Comparison of ENCODE assay signal across 18 cellular contexts in genomic region chr19:6394831-6395230, GRCh38. TPM values are rescaled to one million over a fixed set of nuclear protein-coding genes. Genes with fewer than 3 reads are reported as not detected.
DNase-seq lines count a peak whose midpoint lies in the region; ATAC-seq lines count a peak whose summit lies in the region.
"Had no signal": no experiment of that assay in that cellular context is flagged by ENCODE, and none has a peak within 500 bp of the region (broad histone marks: within the 10 kb centered on the region; RNA-seq: fewer than 3 reads in every experiment).

No MANE protein-coding gene starts in this region.

- H3K9me3 ChIP-seq in HUES64 (ENCODE audit: insufficient read depth, low read depth, low read length) = no peaks in the 10 kb centered on the region
- H3K9me3 ChIP-seq: gastroesophageal sphincter, ovary, transverse colon had no signal

- no peaks in the 10 kb centered on the region for H3K27me3 Mint-ChIP-seq in T-helper 2 cell treated with Interferon-gamma antibody and Interleukin-4, amounts not matched to agents 5 μg/mL and 100 μg/mL, for 36 hours (ENCODE audit: low read depth)
- H3K27me3 Mint-ChIP-seq in central memory CD8-positive, alpha-beta T cell = no peaks in the 10 kb centered on the region
- no peaks in the 10 kb centered on the region for H3K27me3 Mint-ChIP-seq in natural killer cell treated with Interleukin-12 subunit alpha and Interleukin-12 subunit beta and Interleukin-15 and Interleukin-18, amount 100 ng/mL, for 72 hours

- peak overlapping the region; percentile 31; the same call in 1 of the 2 replicates for H3K9ac ChIP-seq in HUES64 (ENCODE audit: low read depth, low read length)

- no peaks in the 10 kb centered on the region for H3K9me3 Mint-ChIP-seq in T-helper 2 cell treated with Interferon-gamma antibody and Interleukin-4, amounts not matched to agents 5 μg/mL and 100 μg/mL, for 36 hours
- H3K9me3 Mint-ChIP-seq in central memory CD8-positive, alpha-beta T cell = no peaks in the 10 kb centered on the region
- H3K9me3 Mint-ChIP-seq in natural killer cell treated with Interleukin-12 subunit alpha and Interleukin-12 subunit beta and Interleukin-15 and Interleukin-18, amount 100 ng/mL, for 72 hours = no peaks in the 10 kb centered on the region

- no peak overlapping the region for H3K4me3 ChIP-seq in HUES64 (ENCODE audit: low read length)
- H3K4me3 ChIP-seq: gastroesophageal sphincter, ovary had no signal

- 86% methylated on average over 3 of the region's 3 CpGs for WGBS in HUES64

- H3K36me3 Mint-ChIP-seq in T-helper 2 cell treated with Interferon-gamma antibody and Interleukin-4, amounts not matched to agents 5 μg/mL and 100 μg/mL, for 36 hours (ENCODE audit: low read depth) = peaks cover 17% of the 10 kb centered on the region
- peaks cover 29% of the 10 kb centered on the region for H3K36me3 Mint-ChIP-seq in central memory CD8-positive, alpha-beta T cell (ENCODE audit: insufficient read depth)
- no peaks in the 10 kb centered on the region for H3K36me3 Mint-ChIP-seq in natural killer cell treated with Interleukin-12 subunit alpha and Interleukin-12 subunit beta and Interleukin-15 and Interleukin-18, amount 100 ng/mL, for 72 hours

- no peak for DNase-seq in T-helper 2 cell treated with Interferon-gamma antibody and Interleukin-4, amounts not matched to agents 5 μg/mL and 100 μg/mL, for 36 hours (ENCODE audit: low spot score)
- DNase-seq in T-helper 2 cell (no peak), SW 1271 (lab: John Stamatoyannopoulos, UW) (no peak)
- no peak for DNase-seq in central memory CD8-positive, alpha-beta T cell (ENCODE audit: low spot score in 2 of 2)
- no peak for DNase-seq in natural killer cell treated with Interleukin-12 subunit alpha and Interleukin-12 subunit beta and Interleukin-15 and Interleukin-18, amount 100 ng/mL, for 72 hours (ENCODE audit: low spot score)
- DNase-seq: 8988T; amygdala; DMS79 treated with DMSO at 0.1 percent for 48 hours; NCI-H1436 treated with DMSO at 0.1 percent for 48 hours; NCI-H446; SIG-M5; stimulated activated CD4-positive, alpha-beta T cell treated with anti-CD3 and anti-CD28 coated beads, Interleukin-2, amount 100 ng/mL, for 48 hours; transverse colon had no signal

- peaks cover 15% of the 10 kb centered on the region for H3K36me3 ChIP-seq in HUES64 (ENCODE audit: insufficient read depth, low read length)
- H3K36me3 ChIP-seq: ovary had no signal

- peak overlapping the region; percentile 65; the same call in 1 of the 2 replicates for H3K27ac ChIP-seq in HUES64 (ENCODE audit: low read depth, low read length)

- H3K27ac Mint-ChIP-seq in T-helper 2 cell treated with Interferon-gamma antibody and Interleukin-4, amounts not matched to agents 5 μg/mL and 100 μg/mL, for 36 hours = peak overlapping the region; percentile 36
- peak overlapping the region; percentile 95 for H3K27ac Mint-ChIP-seq in central memory CD8-positive, alpha-beta T cell (ENCODE audit: low read depth)
- peak overlapping the region; percentile 92 to 94 for H3K27ac Mint-ChIP-seq in natural killer cell treated with Interleukin-12 subunit alpha and Interleukin-12 subunit beta and Interleukin-15 and Interleukin-18, amount 100 ng/mL, for 72 hours

- H3K27me3 ChIP-seq in HUES64 (ENCODE audit: insufficient read depth, low read length) = no peaks in the 10 kb centered on the region
- H3K27me3 ChIP-seq: gastroesophageal sphincter, ovary, transverse colon had no signal

- no peak for ATAC-seq in central memory CD8-positive, alpha-beta T cell (replicated peaks; ENCODE audit: extremely low read depth, poor library complexity, severe bottlenecking)
- ATAC-seq in natural killer cell treated with Interleukin-12 subunit alpha and Interleukin-12 subunit beta and Interleukin-15 and Interleukin-18, amount 100 ng/mL, for 72 hours = no peak
- no peak for ATAC-seq in HG02610 (IDR thresholded peaks at IDR 0.05; ENCODE audit: unreplicated experiment)
- no peak for ATAC-seq in HG03342 (IDR thresholded peaks at IDR 0.05; ENCODE audit: unreplicated experiment)
- ATAC-seq: gastroesophageal sphincter had no signal

- H3K4me3 Mint-ChIP-seq in T-helper 2 cell treated with Interferon-gamma antibody and Interleukin-4, amounts not matched to agents 5 μg/mL and 100 μg/mL, for 36 hours = peak overlapping the region; percentile 98
- H3K4me3 Mint-ChIP-seq in central memory CD8-positive, alpha-beta T cell = peak overlapping the region; percentile 81
- peak overlapping the region; percentile 59 for H3K4me3 Mint-ChIP-seq in natural killer cell treated with Interleukin-12 subunit alpha and Interleukin-12 subunit beta and Interleukin-15 and Interleukin-18, amount 100 ng/mL, for 72 hours

- H3K4me1 Mint-ChIP-seq in T-helper 2 cell treated with Interferon-gamma antibody and Interleukin-4, amounts not matched to agents 5 μg/mL and 100 μg/mL, for 36 hours (ENCODE audit: low read depth) = peaks cover 27% of the 10 kb centered on the region
- peaks cover 29% of the 10 kb centered on the region for H3K4me1 Mint-ChIP-seq in central memory CD8-positive, alpha-beta T cell
- peaks cover 20 to 25% of the 10 kb centered on the region in 2 donors for H3K4me1 Mint-ChIP-seq in natural killer cell treated with Interleukin-12 subunit alpha and Interleukin-12 subunit beta and Interleukin-15 and Interleukin-18, amount 100 ng/mL, for 72 hours (ENCODE audit: low read depth in 2 of 2)

- H3K4me1 ChIP-seq in HUES64 (ENCODE audit: insufficient read depth, low read length) = peaks cover 16% of the 10 kb centered on the region

RNA-seq across cellular contexts. Expression of gene GTF2F1, which starts 1.9 kb away (rescaled TPM):
- 46.3 TPM for polyA plus RNA-seq in HUES64 (2013, experiment 1 of 2)
- polyA plus RNA-seq in HUES64 (2013, experiment 2 of 2) = 49.1 TPM
- 10 to 100 TPM; 71.1 to 72.6 TPM for total RNA-seq in natural killer cell treated with Interleukin-12 subunit alpha and Interleukin-12 subunit beta and Interleukin-15 and Interleukin-18, amount 100 ng/mL, for 72 hours

RNA-seq across cellular contexts. Expression of gene PSPN, which starts 19.1 kb away (rescaled TPM):
- 1.1 TPM for polyA plus RNA-seq in HUES64 (2013, experiment 1 of 2)
- 1.0 TPM for polyA plus RNA-seq in HUES64 (2013, experiment 2 of 2)
- total RNA-seq in natural killer cell treated with Interleukin-12 subunit alpha and Interleukin-12 subunit beta and Interleukin-15 and Interleukin-18, amount 100 ng/mL, for 72 hours = 1 to 10 TPM; 1.8 to 1.9 TPM

RNA-seq across cellular contexts. Expression of gene ALKBH7, which starts 22.2 kb away (rescaled TPM):
- 45.4 TPM for polyA plus RNA-seq in HUES64 (2013, experiment 1 of 2)
- 55.2 TPM for polyA plus RNA-seq in HUES64 (2013, experiment 2 of 2)
- 10 to 100 TPM; 29.2 to 31.3 TPM for total RNA-seq in natural killer cell treated with Interleukin-12 subunit alpha and Interleukin-12 subunit beta and Interleukin-15 and Interleukin-18, amount 100 ng/mL, for 72 hours

RNA-seq across cellular contexts. Expression of gene KHSRP, which starts 29.8 kb away (rescaled TPM):
- 408 TPM for polyA plus RNA-seq in HUES64 (2013, experiment 1 of 2)
- polyA plus RNA-seq in HUES64 (2013, experiment 2 of 2) = 409 TPM
- 100 to 1,000 TPM; 260 to 386 TPM for total RNA-seq in natural killer cell treated with Interleukin-12 subunit alpha and Interleukin-12 subunit beta and Interleukin-15 and Interleukin-18, amount 100 ng/mL, for 72 hours

RNA-seq across cellular contexts. Expression of gene CLPP, which starts 33.5 kb away (rescaled TPM):
- polyA plus RNA-seq in HUES64 (2013, experiment 1 of 2) = 65.7 TPM
- polyA plus RNA-seq in HUES64 (2013, experiment 2 of 2) = 73.4 TPM
- 100 to 1,000 TPM; 115 to 146 TPM for total RNA-seq in natural killer cell treated with Interleukin-12 subunit alpha and Interleukin-12 subunit beta and Interleukin-15 and Interleukin-18, amount 100 ng/mL, for 72 hours

Comparison
In these comparisons a context has a peak if more than half of its experiments do, and no peak if none do; other contexts are left out.
1. H3K27ac Mint-ChIP-seq: peak in every context shown above with its lines; median percentile 95 in central memory CD8-positive, alpha-beta T cell; 93 in natural killer cell treated with Interleukin-12 subunit alpha and Interleukin-12 subunit beta and Interleukin-15 and Interleukin-18, amount 100 ng/mL, for 72 hours; 36 in T-helper 2 cell treated with Interferon-gamma antibody and Interleukin-4, amounts not matched to agents 5 μg/mL and 100 μg/mL, for 36 hours.